Comparison of ENCODE assay signal across 14 cellular contexts in genomic region chr5:161105563-161105962, GRCh38.
DNase-seq lines count a peak whose midpoint lies in the region; ATAC-seq and TF ChIP-seq lines count a peak whose summit lies in the region.
"Had no signal": no experiment of that assay in that cellular context is flagged by ENCODE, and none has a peak within 500 bp of the region (broad histone marks: within the 10 kb centered on the region; RNA-seq: fewer than 3 reads in every experiment).

No MANE protein-coding gene starts in this region.

- intact Hi-C loops in right lobe of liver (cut with DNase I), result no loop called here

- H3K4me3 ChIP-seq in choroid plexus epithelial cell (ENCODE audit: low read depth, low read length) (no peak overlapping the region), right lobe of liver (no peak overlapping the region)
- H3K4me3 ChIP-seq: pancreas, SJCRH30, tibial artery had no signal

- H3K4me1 ChIP-seq in right lobe of liver, result no peaks in the 10 kb centered on the region
- H3K4me1 ChIP-seq: pancreas, SJCRH30, tibial artery had no signal

- H3K9me3 ChIP-seq in right lobe of liver, result no peaks in the 10 kb centered on the region
- H3K9me3 ChIP-seq: pancreas, SJCRH30, tibial artery had no signal

- H3K27me3 ChIP-seq in right lobe of liver, result no peaks in the 10 kb centered on the region
- H3K27me3 ChIP-seq: pancreas, tibial artery had no signal

- H3K36me3 ChIP-seq in right lobe of liver, result no peaks in the 10 kb centered on the region
- H3K36me3 ChIP-seq: pancreas, SJCRH30, tibial artery had no signal

- TF ChIP-seq CTCF in choroid plexus epithelial cell (conservative IDR thresholded peaks at IDR 0.05; ENCODE audit: low read depth, low read length) (no peak), right lobe of liver (IDR thresholded peaks at IDR 0.05) (no peak)

- WGBS in right lobe of liver (ENCODE audit: insufficient coverage, low coverage, low lambda C conversion rate, missing lambda C conversion rate), result 33% methylated on average over 4 of the region's 4 CpGs

- TF ChIP-seq POLR2A in right lobe of liver (IDR thresholded peaks at IDR 0.05), result no peak

- peak; percentile 72 to 86 (median 78) for ATAC-seq in right lobe of liver
- ATAC-seq in GM21717 (IDR thresholded peaks at IDR 0.05; ENCODE audit: unreplicated experiment), result no peak
- no peak for ATAC-seq in HG03039 (IDR thresholded peaks at IDR 0.05; ENCODE audit: unreplicated experiment)
- ATAC-seq: CD8-positive, alpha-beta T cell had no signal

- no peak overlapping the region for H3K27ac ChIP-seq in right lobe of liver
- H3K27ac ChIP-seq: pancreas, SJCRH30, tibial artery had no signal

- DNase-seq in LHCN-M2 (ENCODE audit: low read depth) (peak; percentile 98), choroid plexus epithelial cell (ENCODE audit: low read depth) (peak; percentile 45), right lobe of liver (no peak), superior temporal gyrus (ENCODE audit: extremely low spot score) (peak; percentile 57), ecto neural progenitor cell (ENCODE audit: low spot score) (no peak)
- DNase-seq: activated CD8-positive, alpha-beta memory T cell treated with anti-CD3 and anti-CD28 coated beads for 24 hours; CD8-positive, alpha-beta T cell; dermis blood vessel endothelial cell; NCI-H1048; SJCRH30 had no signal

Comparison
In these comparisons a context has a peak if more than half of its experiments do, and no peak if none do; other contexts are left out.
1. DNase-seq: peak in LHCN-M2 (single experiment), choroid plexus epithelial cell (single experiment) and superior temporal gyrus (single experiment); none in right lobe of liver (0 of 3) and ecto neural progenitor cell (single experiment).
2. ATAC-seq: peak in right lobe of liver (4 of 4); none in GM21717 (single experiment) and HG03039 (single experiment).